23 cellular contexts compared by ENCODE assay signal in the genomic region with DNA sequence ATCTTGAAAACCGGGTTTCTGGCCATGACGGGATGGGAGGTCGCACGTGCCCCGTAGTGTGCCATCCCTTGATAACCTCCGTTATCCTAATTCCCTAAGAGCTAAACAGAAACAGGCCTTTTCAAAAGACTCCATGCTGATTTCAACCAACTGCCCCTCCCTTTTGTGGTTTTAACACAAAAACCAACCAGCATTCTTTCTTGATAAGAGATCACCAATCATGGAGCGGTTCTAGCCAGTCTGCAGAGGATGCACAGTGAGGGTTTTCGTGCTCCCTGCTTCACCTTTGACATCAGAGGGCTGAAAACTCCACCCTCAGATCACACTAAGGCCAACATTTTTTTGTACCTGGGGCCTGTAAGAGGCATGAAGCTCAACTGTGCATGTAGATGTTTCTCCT. TPM values are rescaled to one million over a fixed set of nuclear protein-coding genes. Genes with fewer than 3 reads are reported as not detected.
"Had no signal": no experiment of that assay in that cellular context is flagged by ENCODE, and none has a peak within 500 bp of the region (broad histone marks: within the 10 kb centered on the region; RNA-seq: fewer than 3 reads in every experiment).

No MANE protein-coding gene starts in this region.

- DNase-seq: activated CD4-positive, alpha-beta memory T cell treated with anti-CD3 and anti-CD28 coated beads, Interleukin-2, amount 10 ng/mL, durations not matched to agents 7 days and 5 days; activated CD4-positive, alpha-beta T cell treated with anti-CD3 and anti-CD28 coated beads for 48 hours; activated CD4-positive, CD25-positive, alpha-beta regulatory T cell; activated naive CD4-positive, alpha-beta T cell treated with Interleukin-2 at 50 U/mL for 16 hours; activated naive CD8-positive, alpha-beta T cell treated with anti-CD3 and anti-CD28 coated beads, Interleukin-2, amount 10 ng/mL, durations not matched to agents 7 days and 5 days; activated T-cell treated with anti-CD3 and anti-CD28 coated beads, Interleukin-2, amount 50 U/mL, for 24 hours; cortex of kidney; erythroblast; pancreas; stimulated activated CD4-positive, alpha-beta T cell treated with anti-CD3 and anti-CD28 coated beads, Interleukin-4, amount 100 ng/mL, for 4 hours; testis; upper lobe of right lung had no signal

- H3K4me2 ChIP-seq: smooth muscle cell had no signal

- H3K9me3 Mint-ChIP-seq: activated CD4-positive, alpha-beta memory T cell treated with anti-CD3 and anti-CD28 coated beads, Interleukin-2, amount 10 ng/mL, durations not matched to agents 7 days and 5 days; activated naive CD8-positive, alpha-beta T cell treated with anti-CD3 and anti-CD28 coated beads, Interleukin-2, amount 10 ng/mL, durations not matched to agents 7 days and 5 days; activated T-cell treated with anti-CD3 and anti-CD28 coated beads, Interleukin-2, amount 50 U/mL, for 24 hours; activated T-helper 2 cell treated with anti-CD3 and anti-CD28 coated beads, Interferon-gamma antibody, Interleukin-2, Interleukin-4, amounts not matched to agents 10 μg/mL and 5 μg/mL and 100 μg/mL, durations not matched to agents 14 hours and 24 hours and 36 hours; memory B cell; naive thymus-derived CD8-positive, alpha-beta T cell; stimulated activated memory B cell treated with anti-CD40 and anti-IgM and Interleukin-4, amounts not matched to agents 10 μg/mL and 1 μg/mL and 100 μg/mL, for 72 hours had no signal

- H3K4me3 ChIP-seq: pancreas, smooth muscle cell, testis, upper lobe of right lung had no signal

- H3K36me3 Mint-ChIP-seq: activated naive CD8-positive, alpha-beta T cell treated with anti-CD3 and anti-CD28 coated beads, Interleukin-2, amount 10 ng/mL, durations not matched to agents 7 days and 5 days; memory B cell; naive thymus-derived CD8-positive, alpha-beta T cell; stimulated activated memory B cell treated with anti-CD40 and anti-IgM and Interleukin-4, amounts not matched to agents 10 μg/mL and 1 μg/mL and 100 μg/mL, for 72 hours had no signal

- H3K4me3 Mint-ChIP-seq: activated CD4-positive, alpha-beta memory T cell treated with anti-CD3 and anti-CD28 coated beads, Interleukin-2, amount 10 ng/mL, durations not matched to agents 7 days and 5 days; activated naive CD8-positive, alpha-beta T cell treated with anti-CD3 and anti-CD28 coated beads, Interleukin-2, amount 10 ng/mL, durations not matched to agents 7 days and 5 days; activated T-cell treated with anti-CD3 and anti-CD28 coated beads, Interleukin-2, amount 50 U/mL, for 24 hours; memory B cell; naive thymus-derived CD8-positive, alpha-beta T cell; stimulated activated memory B cell treated with anti-CD40 and anti-IgM and Interleukin-4, amounts not matched to agents 10 μg/mL and 1 μg/mL and 100 μg/mL, for 72 hours had no signal

- H3K4me1 Mint-ChIP-seq: activated naive CD8-positive, alpha-beta T cell treated with anti-CD3 and anti-CD28 coated beads, Interleukin-2, amount 10 ng/mL, durations not matched to agents 7 days and 5 days; memory B cell; naive thymus-derived CD8-positive, alpha-beta T cell had no signal

- H3K27me3 ChIP-seq: breast epithelium, neutrophil, pancreas, testis, upper lobe of right lung had no signal

- H3K27me3 Mint-ChIP-seq: activated CD4-positive, alpha-beta memory T cell treated with anti-CD3 and anti-CD28 coated beads, Interleukin-2, amount 10 ng/mL, durations not matched to agents 7 days and 5 days; activated naive CD8-positive, alpha-beta T cell treated with anti-CD3 and anti-CD28 coated beads, Interleukin-2, amount 10 ng/mL, durations not matched to agents 7 days and 5 days; activated T-cell treated with anti-CD3 and anti-CD28 coated beads, Interleukin-2, amount 50 U/mL, for 24 hours had no signal

- H3K9me3 ChIP-seq: breast epithelium, neutrophil, pancreas, testis, upper lobe of right lung had no signal

- ATAC-seq: naive thymus-derived CD8-positive, alpha-beta T cell; pancreas; sciatic nerve; stimulated activated memory B cell treated with anti-CD40 and anti-IgM and Interleukin-4, amounts not matched to agents 10 μg/mL and 1 μg/mL and 100 μg/mL, for 72 hours; upper lobe of right lung had no signal

- H3K27ac Mint-ChIP-seq: activated CD4-positive, alpha-beta memory T cell treated with anti-CD3 and anti-CD28 coated beads, Interleukin-2, amount 10 ng/mL, durations not matched to agents 7 days and 5 days; activated naive CD8-positive, alpha-beta T cell treated with anti-CD3 and anti-CD28 coated beads, Interleukin-2, amount 10 ng/mL, durations not matched to agents 7 days and 5 days; activated T-cell treated with anti-CD3 and anti-CD28 coated beads, Interleukin-2, amount 50 U/mL, for 24 hours; activated T-helper 2 cell treated with anti-CD3 and anti-CD28 coated beads, Interferon-gamma antibody, Interleukin-2, Interleukin-4, amounts not matched to agents 10 μg/mL and 5 μg/mL and 100 μg/mL, durations not matched to agents 14 hours and 24 hours and 36 hours; memory B cell; stimulated activated memory B cell treated with anti-CD40 and anti-IgM and Interleukin-4, amounts not matched to agents 10 μg/mL and 1 μg/mL and 100 μg/mL, for 72 hours had no signal

- FAIRE-seq: endometrium, frontal cortex, pancreas had no signal

- H3K36me3 ChIP-seq: breast epithelium, neutrophil, pancreas, upper lobe of right lung had no signal

- H3K27ac ChIP-seq: neutrophil, pancreas, testis, upper lobe of right lung had no signal

RNA-seq across cellular contexts. Expression of a gene that starts 41.4 kb away (rescaled TPM):
- total RNA-seq: activated CD4-positive, alpha-beta memory T cell treated with anti-CD3 and anti-CD28 coated beads, Interleukin-2, amount 10 ng/mL, durations not matched to agents 7 days and 5 days; activated naive CD8-positive, alpha-beta T cell treated with anti-CD3 and anti-CD28 coated beads, Interleukin-2, amount 10 ng/mL, durations not matched to agents 7 days and 5 days; activated T-helper 2 cell treated with anti-CD3 and anti-CD28 coated beads, Interferon-gamma antibody, Interleukin-2, Interleukin-4, amounts not matched to agents 10 μg/mL and 5 μg/mL and 100 μg/mL, durations not matched to agents 14 hours and 24 hours and 36 hours; frontal cortex; liver; naive thymus-derived CD8-positive, alpha-beta T cell; sciatic nerve had no signal
- polyA plus RNA-seq: naive thymus-derived CD8-positive, alpha-beta T cell had no signal

RNA-seq across cellular contexts. Expression of a gene that starts 48.0 kb away (rescaled TPM):
- total RNA-seq: activated CD4-positive, alpha-beta memory T cell treated with anti-CD3 and anti-CD28 coated beads, Interleukin-2, amount 10 ng/mL, durations not matched to agents 7 days and 5 days; activated naive CD8-positive, alpha-beta T cell treated with anti-CD3 and anti-CD28 coated beads, Interleukin-2, amount 10 ng/mL, durations not matched to agents 7 days and 5 days; activated T-helper 2 cell treated with anti-CD3 and anti-CD28 coated beads, Interferon-gamma antibody, Interleukin-2, Interleukin-4, amounts not matched to agents 10 μg/mL and 5 μg/mL and 100 μg/mL, durations not matched to agents 14 hours and 24 hours and 36 hours; naive thymus-derived CD8-positive, alpha-beta T cell; smooth muscle cell had no signal
- polyA plus RNA-seq: naive thymus-derived CD8-positive, alpha-beta T cell; smooth muscle cell had no signal
